In genomic region chrX:107764845-107765608, GRCh38 we compare ENCODE assay signal across 31 cellular contexts. TPM values are rescaled to one million over a fixed set of nuclear protein-coding genes. Genes with fewer than 3 reads are reported as not detected.
"Had no signal": no experiment of that assay in that cellular context is flagged by ENCODE, and none has a peak within 500 bp of the region (broad histone marks: within the 10 kb centered on the region; RNA-seq: fewer than 3 reads in every experiment).

No MANE protein-coding gene starts in this region.

- H3K27me3 ChIP-seq: ascending aorta, colonic mucosa, esophagus squamous epithelium had no signal

- ATAC-seq: activated CD8-positive, alpha-beta memory T cell treated with anti-CD3 and anti-CD28 coated beads, Interleukin-2, amount 10 ng/mL, durations not matched to agents 7 days and 5 days; activated CD8-positive, alpha-beta T cell treated with anti-CD3 and anti-CD28 coated beads for 36 hours; activated naive CD4-positive, alpha-beta T cell treated with anti-CD3 and anti-CD28 coated beads, Interleukin-2, amount 50 U/mL, for 72 hours; activated T-cell treated with anti-CD3 and anti-CD28 coated beads, Interleukin-2, amount 50 U/mL, for 72 hours had no signal

- DNase-seq: activated CD4-positive, alpha-beta T cell treated with anti-CD3 and anti-CD28 coated beads for 4 hours; activated CD4-positive, alpha-beta T cell treated with anti-CD3 and anti-CD28 coated beads, Interleukin-2, amount 50 U/mL, for 1 hour; activated CD4-positive, alpha-beta T cell treated with anti-CD3 and anti-CD28 coated beads, Interleukin-2, amount 50 U/mL, for 48 hours; activated CD4-positive, CD25-positive, alpha-beta regulatory T cell; activated CD4-positive, CD25-positive, alpha-beta regulatory T cell treated with anti-CD3 and anti-CD28 coated beads, Interleukin-2, amount 50 U/mL, for 72 hours; activated CD8-positive, alpha-beta memory T cell treated with anti-CD3 and anti-CD28 coated beads, Interleukin-2, amount 10 ng/mL, durations not matched to agents 7 days and 5 days; activated CD8-positive, alpha-beta memory T cell treated with anti-CD3 and anti-CD28 coated beads, Interleukin-2, amount 50 U/mL, for 4 hours; activated CD8-positive, alpha-beta T cell treated with anti-CD3 and anti-CD28 coated beads for 36 hours; activated gamma-delta T cell; activated naive CD4-positive, alpha-beta T cell; activated naive CD4-positive, alpha-beta T cell treated with anti-CD3 and anti-CD28 coated beads, Interleukin-2, amount 10 ng/mL, durations not matched to agents 7 days and 5 days; activated naive CD8-positive, alpha-beta T cell treated with anti-CD3 and anti-CD28 coated beads, Interleukin-2, amount 10 ng/mL, durations not matched to agents 7 days and 5 days; activated T-cell treated with anti-CD3 and anti-CD28 coated beads for 4 hours; activated T-cell treated with anti-CD3 and anti-CD28 coated beads, Interleukin-2, amount 50 U/mL, for 24 hours; activated T-cell treated with anti-CD3 and anti-CD28 coated beads, Interleukin-2, amount 50 U/mL, for 72 hours; caudate nucleus; cerebellar nuclear complex; colonic mucosa; effector memory CD4-positive, alpha-beta T cell; esophagus squamous epithelium; foreskin melanocyte; head of caudate nucleus; T-helper 2 cell had no signal

- H3K9me3 ChIP-seq: ascending aorta, colonic mucosa, esophagus squamous epithelium had no signal

- H3K4me1 ChIP-seq: ascending aorta, colonic mucosa had no signal

- H3K4me3 ChIP-seq: ascending aorta, colonic mucosa, esophagus squamous epithelium had no signal

- H3K36me3 ChIP-seq: ascending aorta, colonic mucosa had no signal

- H3K27ac ChIP-seq: ascending aorta, colonic mucosa, epithelial cell of prostate, esophagus squamous epithelium had no signal

RNA-seq across cellular contexts. Expression of gene NCBP2L, which starts 12.5 kb away (rescaled TPM):
- total RNA-seq: activated CD8-positive, alpha-beta memory T cell treated with anti-CD3 and anti-CD28 coated beads for 36 hours; activated CD8-positive, alpha-beta memory T cell treated with anti-CD3 and anti-CD28 coated beads, Interleukin-2, amount 10 ng/mL, durations not matched to agents 7 days and 5 days; activated CD8-positive, alpha-beta T cell treated with anti-CD3 and anti-CD28 coated beads for 36 hours; activated naive CD4-positive, alpha-beta T cell treated with anti-CD3 and anti-CD28 coated beads, Interleukin-2, amount 50 U/mL, for 72 hours; activated naive CD8-positive, alpha-beta T cell treated with anti-CD3 and anti-CD28 coated beads, Interleukin-2, amount 10 ng/mL, durations not matched to agents 7 days and 5 days; activated T-cell treated with anti-CD3 and anti-CD28 coated beads, Interleukin-2, amount 50 U/mL, for 72 hours; ascending aorta; colonic mucosa; dermis microvascular lymphatic vessel endothelial cell; esophagus squamous epithelium; fibroblast of lung; fibroblast of villous mesenchyme; T-helper 1 cell treated with Interleukin-12 subunit alpha and Interleukin-12 subunit beta and Interleukin-4 antibody, amounts not matched to agents 30 ng/mL and 1 ng/mL, for 36 hours had no signal
- polyA plus RNA-seq: fibroblast of lung had no signal
